ENCODE assay signal across 8 cellular contexts in genomic region chr1:203327684-203328457, GRCh38. TPM values are rescaled to one million over a fixed set of nuclear protein-coding genes. Genes with fewer than 3 reads are reported as not detected.
A peak's percentile ranks its signal among the peaks of the same experiment; 100 is the strongest.
DNase-seq lines count a peak whose midpoint lies in the region; ATAC-seq and TF ChIP-seq lines count a peak whose summit lies in the region.

No MANE protein-coding gene starts in this region.

- no peaks in the 10 kb centered on the region for H3K9me3 ChIP-seq in CD8-positive, alpha-beta memory T cell (ENCODE audit: low read length)
- no peaks in the 10 kb centered on the region for H3K9me3 ChIP-seq in naive thymus-derived CD4-positive, alpha-beta T cell (ENCODE audit: control insufficient read depth in 2 of 3, low read length in 3 of 3)
- no peaks in the 10 kb centered on the region for H3K9me3 ChIP-seq in uterus

- peak overlapping the region; percentile 93 to 99 (median 98) for H3K27ac Mint-ChIP-seq in CD8-positive, alpha-beta memory T cell
- peak overlapping the region; percentile 97 for H3K27ac Mint-ChIP-seq in activated T-helper 1 cell treated with anti-CD3 and anti-CD28 coated beads, Interleukin-12 subunit alpha, Interleukin-12 subunit beta, Interleukin-2, Interleukin-4 antibody, amounts not matched to agents 30 ng/mL and 10 ng/mL and 1 ng/mL, durations not matched to agents 14 hours and 24 hours and 36 hours
- peak overlapping the region; percentile 90 to 100 (median 99) for H3K27ac Mint-ChIP-seq in naive thymus-derived CD4-positive, alpha-beta T cell

- peaks cover 0 to 1% (median 0%) of the 10 kb centered on the region in 3 donors for H3K36me3 Mint-ChIP-seq in CD8-positive, alpha-beta memory T cell
- H3K36me3 Mint-ChIP-seq in activated T-helper 1 cell treated with anti-CD3 and anti-CD28 coated beads, Interleukin-12 subunit alpha, Interleukin-12 subunit beta, Interleukin-2, Interleukin-4 antibody, amounts not matched to agents 30 ng/mL and 10 ng/mL and 1 ng/mL, durations not matched to agents 14 hours and 24 hours and 36 hours (ENCODE audit: low read depth): no peaks in the 10 kb centered on the region
- H3K36me3 Mint-ChIP-seq in naive thymus-derived CD4-positive, alpha-beta T cell: no peaks in the 10 kb centered on the region

- peaks cover 0 to 3% of the 10 kb centered on the region in 2 donors for H3K27me3 Mint-ChIP-seq in CD8-positive, alpha-beta memory T cell
- peaks cover 2% of the 10 kb centered on the region for H3K27me3 Mint-ChIP-seq in activated T-helper 1 cell treated with anti-CD3 and anti-CD28 coated beads, Interleukin-12 subunit alpha, Interleukin-12 subunit beta, Interleukin-2, Interleukin-4 antibody, amounts not matched to agents 30 ng/mL and 10 ng/mL and 1 ng/mL, durations not matched to agents 14 hours and 24 hours and 36 hours (ENCODE audit: insufficient read depth)
- H3K27me3 Mint-ChIP-seq in naive thymus-derived CD4-positive, alpha-beta T cell: peaks cover 0 to 2% (median 0%) of the 10 kb centered on the region in 5 donors

- ATAC-seq in HG03342 (IDR thresholded peaks at IDR 0.05; ENCODE audit: unreplicated experiment): peak; percentile 18
- ATAC-seq in naive thymus-derived CD4-positive, alpha-beta T cell: peak; percentile 78

- TF ChIP-seq POLR2A in uterus (IDR thresholded peaks at IDR 0.05): no peak

- peak; percentile 64 to 91 (median 89) for DNase-seq in CD8-positive, alpha-beta memory T cell
- peak; percentile 46 for DNase-seq in GM19238 (ENCODE audit: insufficient read length, low spot score)
- DNase-seq in NK-92 (lab: John Stamatoyannopoulos, UW; ENCODE audit: unreplicated experiment): peak; percentile 15
- peak; percentile 70 for DNase-seq in activated T-helper 1 cell treated with anti-CD3 and anti-CD28 coated beads, Interleukin-12 subunit alpha, Interleukin-12 subunit beta, Interleukin-2, Interleukin-4 antibody, amounts not matched to agents 30 ng/mL and 10 ng/mL and 1 ng/mL, durations not matched to agents 14 hours and 24 hours and 36 hours (ENCODE audit: low spot score)
- DNase-seq in fibroblast of gingiva (ENCODE audit: low read depth): peak; percentile 21
- DNase-seq in naive thymus-derived CD4-positive, alpha-beta T cell: peak; percentile 51 to 91 (median 86)
- no peak for DNase-seq in uterus

- H3K27ac ChIP-seq in CD8-positive, alpha-beta memory T cell (ENCODE audit: low read depth, low read length): peak overlapping the region; percentile 90
- H3K27ac ChIP-seq in naive thymus-derived CD4-positive, alpha-beta T cell (ENCODE audit: low read depth, low read length): peak overlapping the region; percentile 98
- H3K27ac ChIP-seq in uterus: peak overlapping the region; percentile 90 to 98

- CTCF ChIA-PET in CD8-positive, alpha-beta memory T cell (lab: Charles Lee): interaction anchor here (0.7 to 9.3 kb wide), 13 partner anchors 11 to 378 kb away, joined by 3 to 166 read pairs (median 8); partner anchors contain the start of gene BTG2
- CTCF ChIA-PET in naive thymus-derived CD4-positive, alpha-beta T cell (lab: Charles Lee): interaction anchor here (1.1 to 9.7 kb wide), 8 partner anchors 10 to 55 kb away, joined by 3 to 215 read pairs (median 16); partner anchors contain the start of gene BTG2

- H3K4me3 ChIP-seq in CD8-positive, alpha-beta memory T cell (ENCODE audit: low read length): peak overlapping the region; percentile 51
- H3K4me3 ChIP-seq in naive thymus-derived CD4-positive, alpha-beta T cell (ENCODE audit: low read length): peak overlapping the region; percentile 41
- H3K4me3 ChIP-seq in uterus: peak overlapping the region; percentile 37 to 44

- H3K4me1 Mint-ChIP-seq in CD8-positive, alpha-beta memory T cell: peaks cover 57 to 60% (median 58%) of the 10 kb centered on the region in 3 donors
- H3K4me1 Mint-ChIP-seq in activated T-helper 1 cell treated with anti-CD3 and anti-CD28 coated beads, Interleukin-12 subunit alpha, Interleukin-12 subunit beta, Interleukin-2, Interleukin-4 antibody, amounts not matched to agents 30 ng/mL and 10 ng/mL and 1 ng/mL, durations not matched to agents 14 hours and 24 hours and 36 hours (ENCODE audit: low read depth): peaks cover 57% of the 10 kb centered on the region
- peaks cover 32 to 65% (median 62%) of the 10 kb centered on the region in 7 donors for H3K4me1 Mint-ChIP-seq in naive thymus-derived CD4-positive, alpha-beta T cell

- no peaks in the 10 kb centered on the region for H3K27me3 ChIP-seq in CD8-positive, alpha-beta memory T cell (ENCODE audit: insufficient read depth, low read length, poor library complexity, severe bottlenecking)
- no peaks in the 10 kb centered on the region for H3K27me3 ChIP-seq in naive thymus-derived CD4-positive, alpha-beta T cell (ENCODE audit: control insufficient read depth in 2 of 2, insufficient read depth in 2 of 2, low read length in 2 of 2)
- no peaks in the 10 kb centered on the region for H3K27me3 ChIP-seq in uterus

- peaks cover 55% of the 10 kb centered on the region for H3K4me1 ChIP-seq in CD8-positive, alpha-beta memory T cell (ENCODE audit: insufficient read depth, low read length)
- H3K4me1 ChIP-seq in naive thymus-derived CD4-positive, alpha-beta T cell (ENCODE audit: control insufficient read depth in 2 of 2, insufficient read depth in 2 of 2, low read length in 2 of 2): peaks cover 47% of the 10 kb centered on the region in 2 donors
- peaks cover 0 to 7% of the 10 kb centered on the region in 2 donors for H3K4me1 ChIP-seq in uterus

- H3K36me3 ChIP-seq in CD8-positive, alpha-beta memory T cell (ENCODE audit: insufficient read depth, low read length): no peaks in the 10 kb centered on the region
- no peaks in the 10 kb centered on the region for H3K36me3 ChIP-seq in naive thymus-derived CD4-positive, alpha-beta T cell (ENCODE audit: control insufficient read depth in 2 of 3, insufficient read depth in 3 of 3, low read length in 3 of 3)
- no peaks in the 10 kb centered on the region for H3K36me3 ChIP-seq in uterus

- peak overlapping the region; percentile 77 to 90 (median 80) for H3K4me3 Mint-ChIP-seq in CD8-positive, alpha-beta memory T cell
- H3K4me3 Mint-ChIP-seq in activated T-helper 1 cell treated with anti-CD3 and anti-CD28 coated beads, Interleukin-12 subunit alpha, Interleukin-12 subunit beta, Interleukin-2, Interleukin-4 antibody, amounts not matched to agents 30 ng/mL and 10 ng/mL and 1 ng/mL, durations not matched to agents 14 hours and 24 hours and 36 hours: peak overlapping the region; percentile 79
- H3K4me3 Mint-ChIP-seq in naive thymus-derived CD4-positive, alpha-beta T cell: peak overlapping the region; percentile 80 to 89 (median 86)

- POLR2A ChIA-PET in CD8-positive, alpha-beta memory T cell (lab: Charles Lee): interaction anchor here (0.6 to 9.8 kb wide), 11 partner anchors 8 to 61 kb away, joined by 3 to 261 read pairs (median 5); partner anchors contain the start of gene BTG2
- POLR2A ChIA-PET in naive thymus-derived CD4-positive, alpha-beta T cell (lab: Charles Lee): interaction anchor here (0.8 to 24.2 kb wide), 10 partner anchors 10 to 355 kb away, joined by 3 to 1812 read pairs (median 9); partner anchors contain the start of gene BTG2

- TF ChIP-seq CTCF in uterus (IDR thresholded peaks at IDR 0.05): peak; percentile 55 to 65 (median 63)

- intact Hi-C loops in activated T-helper 1 cell treated with anti-CD3 and anti-CD28 coated beads, Interleukin-12 subunit alpha, Interleukin-12 subunit beta, Interleukin-2, Interleukin-4 antibody, amounts not matched to agents 30 ng/mL and 10 ng/mL and 1 ng/mL, durations not matched to agents 14 hours and 24 hours and 36 hours (cut with micrococcal nuclease): loop anchor here (1.0 to 10.0 kb wide), 17 partner anchors 8 to 1179 kb away; partner anchors contain the start of genes ATP2B4, BTG2, LAX1 and PPFIA4
- intact Hi-C loops in naive thymus-derived CD4-positive, alpha-beta T cell (cut with micrococcal nuclease): loop anchor here (1.0 to 10.0 kb wide), 15 partner anchors 10 to 1957 kb away; partner anchors contain the start of genes BTG2 (in 2 of the 2), ATP2B4 (in 1 of the 2), KDM5B (in 1 of the 2) and LAX1 (in 1 of the 2)
- intact Hi-C loops in uterus (cut with DNase I; ENCODE audit: low total_unique reads): no loop called here

- H3K9me3 Mint-ChIP-seq in CD8-positive, alpha-beta memory T cell: no peaks in the 10 kb centered on the region
- no peaks in the 10 kb centered on the region for H3K9me3 Mint-ChIP-seq in activated T-helper 1 cell treated with anti-CD3 and anti-CD28 coated beads, Interleukin-12 subunit alpha, Interleukin-12 subunit beta, Interleukin-2, Interleukin-4 antibody, amounts not matched to agents 30 ng/mL and 10 ng/mL and 1 ng/mL, durations not matched to agents 14 hours and 24 hours and 36 hours
- no peaks in the 10 kb centered on the region for H3K9me3 Mint-ChIP-seq in naive thymus-derived CD4-positive, alpha-beta T cell

RNA-seq across cellular contexts. Expression of gene BTG2, which starts 22.6 kb away (rescaled TPM):
- total RNA-seq in CD8-positive, alpha-beta memory T cell: 100 to 1,000 TPM in 1 of 2 experiments, 10 to 100 TPM in 1; 97.8 to 102 TPM
- 138 TPM for polyA plus RNA-seq in CD8-positive, alpha-beta memory T cell
- 137 and 139 TPM in 2 replicates for total RNA-seq in activated T-helper 1 cell treated with anti-CD3 and anti-CD28 coated beads, Interleukin-12 subunit alpha, Interleukin-12 subunit beta, Interleukin-2, Interleukin-4 antibody, amounts not matched to agents 30 ng/mL and 10 ng/mL and 1 ng/mL, durations not matched to agents 14 hours and 24 hours and 36 hours
- total RNA-seq in naive thymus-derived CD4-positive, alpha-beta T cell: 100 to 1,000 TPM; 141 to 654 (median 241) TPM
- 100 to 1,000 TPM; 118 to 211 TPM for polyA plus RNA-seq in naive thymus-derived CD4-positive, alpha-beta T cell
- 10 to 100 TPM; 14.6 to 95.9 (median 56.5) TPM for total RNA-seq in uterus

RNA-seq across cellular contexts. Expression of gene FMOD, which starts 23.1 kb away (rescaled TPM):
- 1 to 10 TPM in 1 of 2 experiments, under 1 TPM in 1; 0.51 to 1.2 TPM for total RNA-seq in CD8-positive, alpha-beta memory T cell
- polyA plus RNA-seq in CD8-positive, alpha-beta memory T cell: not detected
- 3.4 and 4.1 TPM in 2 replicates for total RNA-seq in activated T-helper 1 cell treated with anti-CD3 and anti-CD28 coated beads, Interleukin-12 subunit alpha, Interleukin-12 subunit beta, Interleukin-2, Interleukin-4 antibody, amounts not matched to agents 30 ng/mL and 10 ng/mL and 1 ng/mL, durations not matched to agents 14 hours and 24 hours and 36 hours
- not detected for total RNA-seq in naive thymus-derived CD4-positive, alpha-beta T cell
- polyA plus RNA-seq in naive thymus-derived CD4-positive, alpha-beta T cell: not detected
- 100 to 1,000 TPM in 1 of 4 donors, 10 to 100 TPM in 3; 41.8 to 119 (median 82.7) TPM for total RNA-seq in uterus

Comparison
In these comparisons a context has a peak if more than half of its experiments do, and no peak if none do; other contexts are left out.
1. DNase-seq: peak in CD8-positive, alpha-beta memory T cell (5 of 5), GM19238 (single experiment), NK-92 (single experiment), activated T-helper 1 cell treated with anti-CD3 and anti-CD28 coated beads, Interleukin-12 subunit alpha, Interleukin-12 subunit beta, Interleukin-2, Interleukin-4 antibody, amounts not matched to agents 30 ng/mL and 10 ng/mL and 1 ng/mL, durations not matched to agents 14 hours and 24 hours and 36 hours (single experiment), fibroblast of gingiva (single experiment) and naive thymus-derived CD4-positive, alpha-beta T cell (9 of 9); none in uterus (0 of 2).
2. Peak in every context shown above with its lines, with median percentiles within 50 percentile points of each other: H3K27ac ChIP-seq, H3K4me3 ChIP-seq, H3K27ac Mint-ChIP-seq and H3K4me3 Mint-ChIP-seq.